Comparison of ENCODE assay signal across 8 cellular contexts in genomic region chr2:196592331-196592911, GRCh38. TPM values are rescaled to one million over a fixed set of nuclear protein-coding genes. Genes with fewer than 3 reads are reported as not detected.
DNase-seq lines count a peak whose midpoint lies in the region; ATAC-seq and TF ChIP-seq lines count a peak whose summit lies in the region.

No MANE protein-coding gene starts in this region.

- H2AFZ ChIP-seq in mammary epithelial cell (ENCODE audit: low read depth, low read length), result peak overlapping the region; percentile 75

- no peaks in the 10 kb centered on the region for H3K9me3 ChIP-seq in mammary epithelial cell (replicated peaks; ENCODE audit: insufficient read depth, low read length)

- no peaks in the 10 kb centered on the region for H3K36me3 Mint-ChIP-seq in activated CD8-positive, alpha-beta memory T cell treated with anti-CD3 and anti-CD28 coated beads, Interleukin-2, amount 10 ng/mL, durations not matched to agents 7 days and 5 days

- no TSS peak for BruUV-seq in mammary epithelial cell (replicated peaks; lab: Mats Ljungman, UMichigan)

- no peak for DNase-seq in activated CD8-positive, alpha-beta memory T cell treated with anti-CD3 and anti-CD28 coated beads, Interleukin-2, amount 10 ng/mL, durations not matched to agents 7 days and 5 days
- DNase-seq in activated CD8-positive, alpha-beta memory T cell treated with anti-CD3 and anti-CD28 coated beads, Interleukin-2, amount 50 U/mL, for 4 hours, result no peak
- DNase-seq in NCI-H526 (lab: John Stamatoyannopoulos, UW) (peak; percentile 39 to 86), mammary epithelial cell (peak; percentile 27), kidney epithelial cell (ENCODE audit: low read depth) (no peak)
- DNase-seq in stimulated activated naive CD8-positive, alpha-beta T cell treated with anti-CD3 and anti-CD28 coated beads, Interleukin-15, amount 100 ng/mL, for 72 hours, result peak in 1 of 2 donors; percentile 16
- DNase-seq in activated CD4-positive, CD25-positive, alpha-beta regulatory T cell treated with anti-CD3 and anti-CD28 coated beads, Interleukin-2, amount 50 U/mL, for 72 hours, result no peak

- H4K20me1 ChIP-seq in mammary epithelial cell (ENCODE audit: insufficient read depth, low read length), result no peaks in the 10 kb centered on the region

- H3K9me3 Mint-ChIP-seq in activated CD8-positive, alpha-beta memory T cell treated with anti-CD3 and anti-CD28 coated beads, Interleukin-2, amount 10 ng/mL, durations not matched to agents 7 days and 5 days (ENCODE audit: low read depth), result no peaks in the 10 kb centered on the region
- no peaks in the 10 kb centered on the region for H3K9me3 Mint-ChIP-seq in stimulated activated naive CD8-positive, alpha-beta T cell treated with anti-CD3 and anti-CD28 coated beads, Interleukin-15, amount 100 ng/mL, for 72 hours

- H3K79me2 ChIP-seq in mammary epithelial cell (ENCODE audit: insufficient read depth, low read length), result no peaks in the 10 kb centered on the region

- H3K27me3 ChIP-seq in mammary epithelial cell (ENCODE audit: insufficient read depth, low read length), result peaks cover 15% of the 10 kb centered on the region
- H3K27me3 ChIP-seq in kidney epithelial cell (ENCODE audit: control insufficient read depth, insufficient read depth, low read length), result peaks cover 4% of the 10 kb centered on the region

- in situ Hi-C loops in mammary epithelial cell (cut with MboI; ENCODE audit: low sequenced_read_pairs in 2 of 2), result no loop called here

- ATAC-seq in activated CD8-positive, alpha-beta memory T cell treated with anti-CD3 and anti-CD28 coated beads, Interleukin-2, amount 10 ng/mL, durations not matched to agents 7 days and 5 days, result peak; percentile 20
- peak; percentile 31 for ATAC-seq in HG02938 (IDR thresholded peaks at IDR 0.05; ENCODE audit: unreplicated experiment)
- peak; percentile 31 for ATAC-seq in stimulated activated naive CD8-positive, alpha-beta T cell treated with anti-CD3 and anti-CD28 coated beads, Interleukin-15, amount 100 ng/mL, for 72 hours

- TF ChIP-seq CTCF in mammary epithelial cell (conservative IDR thresholded peaks at IDR 0.05 in 1 of 2, IDR thresholded peaks at IDR 0.05 in 1 of 2; ENCODE audit: extremely low read depth in 1 of 2, insufficient read depth in 1 of 2, low read depth in 1 of 2, low read length in 2 of 2) (no peak), kidney epithelial cell (IDR thresholded peaks at IDR 0.05; ENCODE audit: insufficient read depth, low read length, poor library complexity, severe bottlenecking) (peak; percentile 18)

- dilution Hi-C loops in mammary epithelial cell (cut with HindIII; ENCODE audit: low sequenced_read_pairs), result no loop called here

- H3K27ac Mint-ChIP-seq in activated CD8-positive, alpha-beta memory T cell treated with anti-CD3 and anti-CD28 coated beads, Interleukin-2, amount 10 ng/mL, durations not matched to agents 7 days and 5 days, result no peak overlapping the region
- no peak overlapping the region for H3K27ac Mint-ChIP-seq in stimulated activated naive CD8-positive, alpha-beta T cell treated with anti-CD3 and anti-CD28 coated beads, Interleukin-15, amount 100 ng/mL, for 72 hours

- H3K4me3 Mint-ChIP-seq in activated CD8-positive, alpha-beta memory T cell treated with anti-CD3 and anti-CD28 coated beads, Interleukin-2, amount 10 ng/mL, durations not matched to agents 7 days and 5 days, result peak overlapping the region; percentile 71
- peak overlapping the region; percentile 74 to 75 for H3K4me3 Mint-ChIP-seq in stimulated activated naive CD8-positive, alpha-beta T cell treated with anti-CD3 and anti-CD28 coated beads, Interleukin-15, amount 100 ng/mL, for 72 hours

- H3K4me3 ChIP-seq in mammary epithelial cell (replicated peaks in 1 of 3; ENCODE audit: insufficient read depth in 1 of 3, low read depth in 2 of 3, low read length in 3 of 3), result peak overlapping the region; percentile 40 to 58 (median 56)
- peak overlapping the region; percentile 54 for H3K4me3 ChIP-seq in kidney epithelial cell (ENCODE audit: low read depth, low read length)

- CTCF ChIA-PET in activated CD8-positive, alpha-beta memory T cell treated with anti-CD3 and anti-CD28 coated beads, Interleukin-2, amount 10 ng/mL, durations not matched to agents 7 days and 5 days (lab: Charles Lee), result interaction anchor here (0.7 to 1.2 kb wide), 3 partner anchors 19 to 217 kb away, joined by 3 to 4 read pairs (median 3); no protein-coding TSS in a partner anchor
- CTCF ChIA-PET in mammary epithelial cell (lab: Charles Lee; ENCODE audit: low non-redundant PET), result no interaction called here

- intact Hi-C loops in mammary epithelial cell (cut with micrococcal nuclease), result loop anchor here (1.0 kb wide), 1 partner anchor 47 kb away; the partner anchor contains the start of gene CCDC150

- H3K9ac ChIP-seq in mammary epithelial cell (ENCODE audit: insufficient read depth, low read length), result no peak overlapping the region

- peaks cover 81% of the 10 kb centered on the region for H3K27me3 Mint-ChIP-seq in activated CD8-positive, alpha-beta memory T cell treated with anti-CD3 and anti-CD28 coated beads, Interleukin-2, amount 10 ng/mL, durations not matched to agents 7 days and 5 days
- peaks cover 76% of the 10 kb centered on the region for H3K27me3 Mint-ChIP-seq in stimulated activated naive CD8-positive, alpha-beta T cell treated with anti-CD3 and anti-CD28 coated beads, Interleukin-15, amount 100 ng/mL, for 72 hours

- peaks cover 10% of the 10 kb centered on the region for H3K4me1 ChIP-seq in mammary epithelial cell (ENCODE audit: insufficient read depth, low read length)

- 6% methylated on average over 21 of the region's 48 CpGs for WGBS in mammary epithelial cell (ENCODE audit: low coverage, missing lambda C conversion rate)

- peaks cover 8% of the 10 kb centered on the region for H3K4me1 Mint-ChIP-seq in activated CD8-positive, alpha-beta memory T cell treated with anti-CD3 and anti-CD28 coated beads, Interleukin-2, amount 10 ng/mL, durations not matched to agents 7 days and 5 days
- H3K4me1 Mint-ChIP-seq in stimulated activated naive CD8-positive, alpha-beta T cell treated with anti-CD3 and anti-CD28 coated beads, Interleukin-15, amount 100 ng/mL, for 72 hours, result peaks cover 5% of the 10 kb centered on the region

- H3K4me2 ChIP-seq in mammary epithelial cell (ENCODE audit: insufficient read depth, low read depth, low read length), result peak overlapping the region; percentile 98

- H3K27ac ChIP-seq in mammary epithelial cell (ENCODE audit: insufficient read depth, low read depth, low read length), result no peak overlapping the region

- H3K36me3 ChIP-seq in mammary epithelial cell (ENCODE audit: insufficient read depth, low read length) (no peaks in the 10 kb centered on the region), kidney epithelial cell (ENCODE audit: control insufficient read depth, insufficient read depth, low read length) (no peaks in the 10 kb centered on the region)

RNA-seq across cellular contexts. Expression of gene HECW2, which starts 0.9 kb away (rescaled TPM):
- 1 to 10 TPM; 2.6 to 6.6 TPM for total RNA-seq in activated CD8-positive, alpha-beta memory T cell treated with anti-CD3 and anti-CD28 coated beads, Interleukin-2, amount 10 ng/mL, durations not matched to agents 7 days and 5 days
- total RNA-seq in mammary epithelial cell, result 1 to 10 TPM in 1 of 2 donors, under 1 TPM in 1; 0.45 to 1.2 TPM
- polyA plus RNA-seq in mammary epithelial cell, result 0.06 TPM
- not detected for polyA minus RNA-seq in mammary epithelial cell
- total RNA-seq in kidney epithelial cell, result 4.1 and 6.0 TPM in 2 replicates

RNA-seq across cellular contexts. Expression of gene CCDC150, which starts 47.1 kb away (rescaled TPM):
- total RNA-seq in activated CD8-positive, alpha-beta memory T cell treated with anti-CD3 and anti-CD28 coated beads, Interleukin-2, amount 10 ng/mL, durations not matched to agents 7 days and 5 days, result 10 to 100 TPM; 18.6 to 30.6 TPM
- 1 to 10 TPM; 2.2 to 7.2 TPM for total RNA-seq in mammary epithelial cell
- 1.7 TPM for polyA plus RNA-seq in mammary epithelial cell
- not detected for polyA minus RNA-seq in mammary epithelial cell
- total RNA-seq in kidney epithelial cell, result 3.5 and 4.4 TPM in 2 replicates

Comparison
In these comparisons a context has a peak if more than half of its experiments do, and no peak if none do; other contexts are left out.
1. DNase-seq: peak in NCI-H526 (2 of 2) and mammary epithelial cell (single experiment); none in activated CD8-positive, alpha-beta memory T cell treated with anti-CD3 and anti-CD28 coated beads, Interleukin-2, amount 10 ng/mL, durations not matched to agents 7 days and 5 days (single experiment), activated CD8-positive, alpha-beta memory T cell treated with anti-CD3 and anti-CD28 coated beads, Interleukin-2, amount 50 U/mL, for 4 hours (single experiment), kidney epithelial cell (single experiment) and activated CD4-positive, CD25-positive, alpha-beta regulatory T cell treated with anti-CD3 and anti-CD28 coated beads, Interleukin-2, amount 50 U/mL, for 72 hours (single experiment).
2. Peak in every context shown above with its lines, with median percentiles within 50 percentile points of each other: ATAC-seq.